In the genomic region with DNA sequence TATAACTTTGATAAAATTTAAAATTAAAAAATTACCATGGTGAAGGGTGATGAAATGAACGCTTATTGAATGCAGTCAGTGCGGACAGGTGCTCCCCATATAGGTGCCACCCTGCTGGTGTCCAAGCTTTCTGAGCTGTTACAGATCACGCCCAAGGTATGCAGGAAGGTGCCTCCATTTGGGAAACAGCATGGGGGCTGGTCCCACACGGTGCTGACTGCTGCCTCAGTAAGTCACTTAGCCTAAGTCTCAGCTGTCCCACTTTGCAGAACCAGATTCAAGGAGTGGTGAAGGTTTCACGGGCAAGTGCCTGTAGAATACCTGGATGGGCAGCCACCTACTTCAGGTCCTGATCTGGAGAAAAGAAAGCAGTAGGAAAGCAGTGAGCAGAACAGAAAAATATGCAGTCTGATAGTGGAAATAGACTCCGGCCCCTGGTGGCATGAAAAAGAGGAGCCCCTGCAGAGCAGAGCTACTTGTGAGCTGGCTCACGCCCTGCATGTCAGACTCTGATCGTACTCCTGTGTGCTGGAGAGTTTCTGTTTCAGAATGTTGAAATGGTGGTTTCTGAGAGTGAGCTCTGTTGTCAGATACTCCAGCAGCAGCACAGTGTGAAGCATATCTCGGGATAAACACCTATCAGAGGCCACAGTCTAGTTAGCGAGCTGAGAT, we compare ENCODE assay signal across 13 cellular contexts. TPM values are rescaled to one million over a fixed set of nuclear protein-coding genes. Genes with fewer than 3 reads are reported as not detected.
DNase-seq lines count a peak whose midpoint lies in the region; ATAC-seq and TF ChIP-seq lines count a peak whose summit lies in the region.
"Had no signal": no experiment of that assay in that cellular context is flagged by ENCODE, and none has a peak within 500 bp of the region (broad histone marks: within the 10 kb centered on the region; RNA-seq: fewer than 3 reads in every experiment).

No MANE protein-coding gene starts in this region.

- no peak for TF ChIP-seq POLR2A in testis (IDR thresholded peaks at IDR 0.05)

- H3K9me2 ChIP-seq in OCI-LY1 (ENCODE audit: low read depth, low read length) (no peaks in the 10 kb centered on the region), hepatocyte (replicated peaks; ENCODE audit: insufficient read depth) (no peaks in the 10 kb centered on the region)

- intact Hi-C loops in testis (cut with DNase I; ENCODE audit: low total_unique reads), result no loop called here

- H3K27me3 ChIP-seq in GM06990 (replicated peaks; ENCODE audit: control insufficient read depth, insufficient read depth, low read length) (no peaks in the 10 kb centered on the region), OCI-LY1 (ENCODE audit: insufficient read depth, low read length) (no peaks in the 10 kb centered on the region), hepatocyte (no peaks in the 10 kb centered on the region), testis (no peaks in the 10 kb centered on the region)
- H3K27me3 ChIP-seq: gastrocnemius medialis, tibial nerve had no signal

- H3K9me3 ChIP-seq in OCI-LY1 (ENCODE audit: low read length) (no peaks in the 10 kb centered on the region), hepatocyte (ENCODE audit: low read depth) (no peaks in the 10 kb centered on the region), testis (no peaks in the 10 kb centered on the region)
- H3K9me3 ChIP-seq: gastrocnemius medialis, tibial nerve had no signal

- peaks cover 31% of the 10 kb centered on the region for H3K4me1 ChIP-seq in OCI-LY1 (ENCODE audit: insufficient read depth, low read length, severe bottlenecking)
- H3K4me1 ChIP-seq in hepatocyte (ENCODE audit: insufficient read depth), result peaks cover 14% of the 10 kb centered on the region
- H3K4me1 ChIP-seq in testis, result peaks cover 10% of the 10 kb centered on the region

- WGBS in hepatocyte (ENCODE audit: low lambda C conversion rate, missing lambda C conversion rate), result 58% methylated on average over 10 of the region's 10 CpGs
- 70 to 75% methylated on average over 10 of the region's 10 CpGs for WGBS in testis, 2 donors

- peak overlapping the region; percentile 43; the same call in 1 of the 2 replicates for H3K4me2 ChIP-seq in OCI-LY1 (ENCODE audit: low read length)
- peak overlapping the region; percentile 63 for H3K4me2 ChIP-seq in hepatocyte

- peak; percentile 55 for ATAC-seq in GM18498 (IDR thresholded peaks at IDR 0.05; ENCODE audit: unreplicated experiment)
- ATAC-seq in GM19452 (IDR thresholded peaks at IDR 0.05; ENCODE audit: unreplicated experiment), result no peak
- ATAC-seq: gastrocnemius medialis had no signal

- DNase-seq in GM06990 (ENCODE audit: extremely low read depth, insufficient read length) (no peak), hepatocyte (ENCODE audit: low spot score) (peak; percentile 43), HCEC 1CT (no peak), testis (no peak)
- DNase-seq in stimulated activated naive CD4-positive, alpha-beta T cell treated with Interleukin-2 at 50 U/mL for 16 hours (lab: John Stamatoyannopoulos, UW), result no peak
- DNase-seq: Calu3, cortex of kidney, gastrocnemius medialis, NCI-H1105 treated with DMSO at 0.1 percent for 48 hours had no signal

- peak overlapping the region; percentile 94 for H2AFZ ChIP-seq in OCI-LY1 (ENCODE audit: low read length)
- peak overlapping the region; percentile 7 for H2AFZ ChIP-seq in hepatocyte

- no peaks in the 10 kb centered on the region for H4K20me1 ChIP-seq in OCI-LY1 (ENCODE audit: insufficient read depth, low read length)
- H4K20me1 ChIP-seq in hepatocyte (ENCODE audit: insufficient read depth, poor library complexity, severe bottlenecking), result no peaks in the 10 kb centered on the region

- H3F3A ChIP-seq in OCI-LY1 (ENCODE audit: insufficient read depth, low read length), result no peaks in the 10 kb centered on the region

- H3K4me3 ChIP-seq in GM06990 (replicated peaks; ENCODE audit: low read depth, low read length) (no peak overlapping the region), OCI-LY1 (ENCODE audit: low read depth, low read length, poor library complexity, severe bottlenecking) (no peak overlapping the region), hepatocyte (no peak overlapping the region), testis (no peak overlapping the region)
- H3K4me3 ChIP-seq: gastrocnemius medialis, tibial nerve had no signal

- peak overlapping the region; percentile 33; the same call in 1 of the 2 replicates for H3K9ac ChIP-seq in OCI-LY1 (ENCODE audit: low read length)

- TF ChIP-seq CTCF in GM06990 (IDR thresholded peaks at IDR 0.05; ENCODE audit: insufficient read depth, low read length, poor library complexity, severe bottlenecking) (peak; percentile 14), OCI-LY1 (IDR thresholded peaks at IDR 0.05; ENCODE audit: low read length) (no peak; the same call in 1 of the 2 replicates), hepatocyte (IDR thresholded peaks at IDR 0.05; ENCODE audit: poor library complexity) (no peak), testis (IDR thresholded peaks at IDR 0.05) (no peak)

- H3K36me3 ChIP-seq in GM06990 (ENCODE audit: control insufficient read depth, insufficient read depth, low read length) (no peaks in the 10 kb centered on the region), OCI-LY1 (ENCODE audit: insufficient read depth, low read length) (no peaks in the 10 kb centered on the region), hepatocyte (replicated peaks; ENCODE audit: insufficient read depth, low read depth) (no peaks in the 10 kb centered on the region), testis (ENCODE audit: low read depth, missing control alignments) (no peaks in the 10 kb centered on the region)
- H3K36me3 ChIP-seq: gastrocnemius medialis, tibial nerve had no signal

- no peaks in the 10 kb centered on the region for H3K79me2 ChIP-seq in OCI-LY1 (ENCODE audit: insufficient read depth, low read length)
- H3K79me2 ChIP-seq in hepatocyte, result no peaks in the 10 kb centered on the region

- peak overlapping the region; percentile 30 for H3K27ac ChIP-seq in OCI-LY1 (ENCODE audit: low read depth, low read length, poor library complexity, severe bottlenecking)
- H3K27ac ChIP-seq in hepatocyte, result peak overlapping the region; percentile 49
- H3K27ac ChIP-seq in testis, result no peak overlapping the region
- H3K27ac ChIP-seq: gastrocnemius medialis, tibial nerve had no signal

RNA-seq across cellular contexts. Expression of gene ADORA2A, which starts 33.2 kb away (rescaled TPM):
- 1.2 and 2.0 TPM in 2 replicates for total RNA-seq in hepatocyte
- 3.3 and 4.0 TPM in 2 replicates for polyA plus RNA-seq in hepatocyte
- total RNA-seq in testis, result 1 to 10 TPM; 2.2 to 5.1 TPM
- 2.5 TPM for polyA plus RNA-seq in testis (ENCODE audit: insufficient read depth, low read depth, low replicate concordance)

RNA-seq across cellular contexts. Expression of gene UPB1, which starts 34.6 kb away (rescaled TPM):
- total RNA-seq in hepatocyte (1.2 and 1.6 TPM in 2 replicates), testis (10 to 100 TPM; 11.5 to 12.1 TPM)
- polyA plus RNA-seq in hepatocyte (0.39 and 1.0 TPM in 2 replicates), testis (ENCODE audit: insufficient read depth, low read depth, low replicate concordance) (6.7 TPM)

Comparison
In these comparisons a context has a peak if more than half of its experiments do, and no peak if none do; other contexts are left out.
1. H3K27ac ChIP-seq: peak in OCI-LY1 (single experiment) and hepatocyte (single experiment); none in testis (0 of 2).